10 cellular contexts compared by ENCODE assay signal in genomic region chr10:19811517-19811916, GRCh38. TPM values are rescaled to one million over a fixed set of nuclear protein-coding genes. Genes with fewer than 3 reads are reported as not detected.
A peak's percentile ranks its signal among the peaks of the same experiment; 100 is the strongest.
DNase-seq lines count a peak whose midpoint lies in the region; ATAC-seq, FAIRE-seq and TF ChIP-seq lines count a peak whose summit lies in the region.
"Had no signal": no experiment of that assay in that cellular context is flagged by ENCODE, and none has a peak within 500 bp of the region (broad histone marks: within the 10 kb centered on the region; RNA-seq: fewer than 3 reads in every experiment).

No MANE protein-coding gene starts in this region.

- no peak overlapping the region for H3K9ac ChIP-seq in keratinocyte (ENCODE audit: control insufficient read depth, extremely low read depth, insufficient read depth, low read length)

- H3K4me1 Mint-ChIP-seq in effector memory CD8-positive, alpha-beta T cell (ENCODE audit: low read depth in 2 of 2), result no peaks in the 10 kb centered on the region
- H3K4me1 Mint-ChIP-seq in CD8-positive, alpha-beta T cell (ENCODE audit: low read depth), result no peaks in the 10 kb centered on the region

- dilution Hi-C loops in keratinocyte (cut with MboI; ENCODE audit: extremely low pct_ligation_motif_present, low sequenced_read_pairs), result no loop called here

- H3K36me3 ChIP-seq in keratinocyte (ENCODE audit: control insufficient read depth in 2 of 2, extremely low read depth in 1 of 2, insufficient read depth in 2 of 2, low read length in 2 of 2) (no peaks in the 10 kb centered on the region), tibial nerve (no peaks in the 10 kb centered on the region)
- H3K36me3 ChIP-seq in CD8-positive, alpha-beta T cell (ENCODE audit: insufficient read depth, low read length), result no peaks in the 10 kb centered on the region

- intact Hi-C loops in CD8-positive, alpha-beta T cell (cut with DNase I, micrococcal nuclease), result no loop called here

- H3K36me3 Mint-ChIP-seq in effector memory CD8-positive, alpha-beta T cell (ENCODE audit: insufficient read depth), result no peaks in the 10 kb centered on the region
- no peaks in the 10 kb centered on the region for H3K36me3 Mint-ChIP-seq in CD8-positive, alpha-beta T cell

- no peak for ATAC-seq in effector memory CD8-positive, alpha-beta T cell (replicated peaks)
- ATAC-seq in CD8-positive, alpha-beta T cell, result no peak

- in situ Hi-C loops in astrocyte of the spinal cord (cut with HindIII; ENCODE audit: low sequenced_read_pairs), result no loop called here

- no peak overlapping the region for H3K4me2 ChIP-seq in keratinocyte (ENCODE audit: control insufficient read depth, extremely low read depth, insufficient read depth, low read depth, low read length)

- peaks cover 11% of the 10 kb centered on the region for H3K4me1 ChIP-seq in keratinocyte (ENCODE audit: control insufficient read depth, extremely low read depth, insufficient read depth, low read length)
- peaks cover 0 to 28% (median 0%) of the 10 kb centered on the region in 4 donors for H3K4me1 ChIP-seq in tibial nerve
- no peaks in the 10 kb centered on the region for H3K4me1 ChIP-seq in CD8-positive, alpha-beta T cell (ENCODE audit: insufficient read depth, low read length)

- no peak for TF ChIP-seq POLR2A in tibial nerve (IDR thresholded peaks at IDR 0.05)

- no peak overlapping the region for H2AFZ ChIP-seq in keratinocyte (ENCODE audit: control insufficient read depth, low read length)

- H3K27ac ChIP-seq in keratinocyte (ENCODE audit: control insufficient read depth, insufficient read depth, low read length) (no peak overlapping the region), tibial nerve (no peak overlapping the region)
- no peak overlapping the region for H3K27ac ChIP-seq in CD8-positive, alpha-beta T cell (ENCODE audit: low read depth, low read length)

- H3K4me3 ChIP-seq in astrocyte of the spinal cord (ENCODE audit: low read depth, low read length) (no peak overlapping the region), keratinocyte (ENCODE audit: control insufficient read depth in 2 of 3, extremely low read depth in 1 of 3, insufficient read depth in 2 of 3, low read depth in 1 of 3, low read length in 3 of 3) (no peak overlapping the region), tibial nerve (no peak overlapping the region)
- H3K4me3 ChIP-seq in CD8-positive, alpha-beta T cell (ENCODE audit: low read depth, low read length), result no peak overlapping the region

- CTCF ChIA-PET in CD8-positive, alpha-beta T cell (lab: Charles Lee), result no interaction called here

- TF ChIP-seq EP300 in tibial nerve (IDR thresholded peaks at IDR 0.05), result no peak

- H3K27me3 Mint-ChIP-seq in effector memory CD8-positive, alpha-beta T cell, result peaks cover 0 to 6% of the 10 kb centered on the region in 2 donors
- H3K27me3 Mint-ChIP-seq in CD8-positive, alpha-beta T cell (ENCODE audit: low read depth), result peaks cover 16% of the 10 kb centered on the region

- DNase-seq in NCI-H146 (lab: John Stamatoyannopoulos, UW) (peak; percentile 14), NCI-H146 treated with DMSO at 0.1 percent for 48 hours (lab: John Stamatoyannopoulos, UW; ENCODE audit: unreplicated experiment) (no peak), astrocyte of the spinal cord (ENCODE audit: low read depth, low spot score) (peak; percentile 58), keratinocyte (ENCODE audit: low read depth, low spot score) (no peak), tibial nerve (ENCODE audit: low spot score in 2 of 2) (no peak), cerebellar nuclear complex (lab: John Stamatoyannopoulos, UW) (no peak)
- no peak for DNase-seq in effector memory CD8-positive, alpha-beta T cell
- DNase-seq in CD8-positive, alpha-beta T cell, result no peak
- DNase-seq: activated CD8-positive, alpha-beta memory T cell treated with anti-CD3 and anti-CD28 coated beads for 24 hours; NCI-H1105 had no signal

- H3K27ac Mint-ChIP-seq in effector memory CD8-positive, alpha-beta T cell, result no peak overlapping the region
- H3K27ac Mint-ChIP-seq in CD8-positive, alpha-beta T cell, result no peak overlapping the region

- H3K79me2 ChIP-seq in keratinocyte (ENCODE audit: control insufficient read depth, insufficient read depth, low read length), result no peaks in the 10 kb centered on the region

- WGBS in tibial nerve, 2 donors, result 37 to 52% methylated on average over 1 of the region's 1 CpG

- H3K4me3 Mint-ChIP-seq in effector memory CD8-positive, alpha-beta T cell, result no peak overlapping the region
- no peak overlapping the region for H3K4me3 Mint-ChIP-seq in CD8-positive, alpha-beta T cell

- TF ChIP-seq CTCF in astrocyte of the spinal cord (IDR thresholded peaks at IDR 0.05; ENCODE audit: low read depth, low read length), result peak; percentile 75
- TF ChIP-seq CTCF in keratinocyte (optimal IDR thresholded peaks at IDR 0.05 in 1 of 3, IDR thresholded peaks at IDR 0.05 in 1 of 3, conservative IDR thresholded peaks at IDR 0.05 in 1 of 3; ENCODE audit: extremely low read depth in 1 of 3, insufficient read depth in 2 of 3, low read length in 3 of 3), result peak; percentile 52 to 61 (median 53)
- TF ChIP-seq CTCF in tibial nerve (IDR thresholded peaks at IDR 0.05), result peak in 4 of 5 experiments; percentile 26 to 65 (median 48)
- TF ChIP-seq CTCF in CD8-positive, alpha-beta T cell (IDR thresholded peaks at IDR 0.05), result no peak

- H3K9me3 Mint-ChIP-seq in effector memory CD8-positive, alpha-beta T cell, result no peaks in the 10 kb centered on the region
- no peaks in the 10 kb centered on the region for H3K9me3 Mint-ChIP-seq in CD8-positive, alpha-beta T cell

- H3K9me3 ChIP-seq in keratinocyte (ENCODE audit: control insufficient read depth, low read depth, low read length), result no peaks in the 10 kb centered on the region
- H3K9me3 ChIP-seq in tibial nerve, result no peaks in the 10 kb centered on the region
- no peaks in the 10 kb centered on the region for H3K9me3 ChIP-seq in CD8-positive, alpha-beta T cell (ENCODE audit: low read length)

- H3K9me1 ChIP-seq in keratinocyte (ENCODE audit: control insufficient read depth, extremely low read depth, insufficient read depth, low read length), result no peaks in the 10 kb centered on the region

- POLR2A ChIA-PET in CD8-positive, alpha-beta T cell (lab: Charles Lee), result no interaction called here

- H4K20me1 ChIP-seq in keratinocyte (ENCODE audit: control insufficient read depth, extremely low read depth, insufficient read depth, low read length), result no peaks in the 10 kb centered on the region

- no peak for FAIRE-seq in keratinocyte (lab: Jason Lieb, UNC)

- no peaks in the 10 kb centered on the region for H3K27me3 ChIP-seq in keratinocyte (ENCODE audit: control insufficient read depth, extremely low read depth, insufficient read depth, low read length)
- H3K27me3 ChIP-seq in tibial nerve, result no peaks in the 10 kb centered on the region
- no peaks in the 10 kb centered on the region for H3K27me3 ChIP-seq in CD8-positive, alpha-beta T cell (ENCODE audit: insufficient read depth, low read length)

RNA-seq across cellular contexts. Expression of gene PLXDC2, which starts 4.7 kb away (rescaled TPM):
- polyA plus RNA-seq in keratinocyte, result 12.0 to 18.6 TPM (median 12.9 TPM) in 3 replicates
- 64.6 TPM for polyA plus RNA-seq in keratinocyte (2011; ENCODE audit: low read depth)
- polyA plus RNA-seq in keratinocyte (2011; cell fraction: cytosol; rRNA removed), result 5.9 and 11.5 TPM in 2 replicates
- polyA plus RNA-seq in keratinocyte (2011; cell fraction: nucleus; rRNA removed), result 31.2 and 35.2 TPM in 2 replicates
- polyA plus RNA-seq in keratinocyte (2012; ENCODE audit: low replicate concordance), result 7.5 and 36.7 TPM in 2 replicates
- polyA minus RNA-seq in keratinocyte, result 10.8 to 29.8 TPM (median 24.5 TPM) in 3 replicates
- 7.3 TPM for polyA minus RNA-seq in keratinocyte (2011; cell fraction: cytosol; rRNA and poly(A)+ RNA removed)
- polyA minus RNA-seq in keratinocyte (2011; cell fraction: nucleus; rRNA and poly(A)+ RNA removed), result 27.0 and 61.5 TPM in 2 replicates
- 10 to 100 TPM; 55.2 to 79.2 (median 74.5) TPM for total RNA-seq in tibial nerve
- under 1 TPM; 0.22 TPM for total RNA-seq in CD8-positive, alpha-beta T cell

Comparison
In these comparisons a context has a peak if more than half of its experiments do, and no peak if none do; other contexts are left out.
1. DNase-seq: peak in NCI-H146 (single experiment) and astrocyte of the spinal cord (single experiment); none in NCI-H146 treated with DMSO at 0.1 percent for 48 hours (single experiment), keratinocyte (single experiment), tibial nerve (0 of 2), effector memory CD8-positive, alpha-beta T cell (0 of 3), cerebellar nuclear complex (0 of 2) and CD8-positive, alpha-beta T cell (0 of 7).
2. RNA of gene PLXDC2, which starts 4.7 kb away (total RNA-seq): 55.2 to 79.2 TPM in tibial nerve; 0.22 TPM in CD8-positive, alpha-beta T cell; every median in the first group is over 10 times any median in the second.